Comparison of ENCODE assay signal across 15 cellular contexts in genomic region chr11:121422675-121423074, GRCh38. TPM values are rescaled to one million over a fixed set of nuclear protein-coding genes. Genes with fewer than 3 reads are reported as not detected.
A peak's percentile ranks its signal among the peaks of the same experiment; 100 is the strongest.
DNase-seq lines count a peak whose midpoint lies in the region; ATAC-seq and TF ChIP-seq lines count a peak whose summit lies in the region.
"Had no signal": no experiment of that assay in that cellular context is flagged by ENCODE, and none has a peak within 500 bp of the region (broad histone marks: within the 10 kb centered on the region; RNA-seq: fewer than 3 reads in every experiment).

No MANE protein-coding gene starts in this region.

- H3K27me3 Mint-ChIP-seq in activated CD8-positive, alpha-beta T cell treated with anti-CD3 and anti-CD28 coated beads, Interleukin-2, amount 10 ng/mL, durations not matched to agents 7 days and 5 days (ENCODE audit: low read depth) = peaks cover 2% of the 10 kb centered on the region
- H3K27me3 Mint-ChIP-seq in activated CD8-positive, alpha-beta T cell treated with anti-CD3 and anti-CD28 coated beads for 36 hours = no peaks in the 10 kb centered on the region
- H3K27me3 Mint-ChIP-seq in IgD-negative memory B cell = peaks cover 8% of the 10 kb centered on the region
- no peaks in the 10 kb centered on the region for H3K27me3 Mint-ChIP-seq in naive B cell

- peak; percentile 29 for DNase-seq in activated CD8-positive, alpha-beta T cell treated with anti-CD3 and anti-CD28 coated beads, Interleukin-2, amount 10 ng/mL, durations not matched to agents 7 days and 5 days
- DNase-seq in activated CD8-positive, alpha-beta T cell treated with anti-CD3 and anti-CD28 coated beads for 36 hours = no peak
- DNase-seq in naive B cell (peak; percentile 78), NCI-H2081 (lab: John Stamatoyannopoulos, UW) (no peak), AML-193 (lab: John Stamatoyannopoulos, UW) (no peak), NOMO-1 treated with dmso at 0.1 percent for 144 hours (lab: John Stamatoyannopoulos, UW; ENCODE audit: unreplicated experiment) (no peak)
- DNase-seq: DMS 273 treated with DMSO at 0.1 percent for 48 hours; HCEC 1CT; IMR-90; midbrain; NCI-H146; NCI-H526 treated with DMSO at 0.1 percent for 48 hours; stimulated activated CD4-positive, alpha-beta T cell treated with anti-CD3 and anti-CD28 coated beads, Interleukin-12 subunit alpha, Interleukin-12 subunit beta, amount 100 ng/mL, for 4 hours had no signal

- H3K36me3 Mint-ChIP-seq in activated CD8-positive, alpha-beta T cell treated with anti-CD3 and anti-CD28 coated beads, Interleukin-2, amount 10 ng/mL, durations not matched to agents 7 days and 5 days (ENCODE audit: low read depth) = peaks cover 18% of the 10 kb centered on the region
- no peaks in the 10 kb centered on the region for H3K36me3 Mint-ChIP-seq in activated CD8-positive, alpha-beta T cell treated with anti-CD3 and anti-CD28 coated beads for 36 hours (ENCODE audit: low read depth)
- H3K36me3 Mint-ChIP-seq in IgD-negative memory B cell (peaks cover 2% of the 10 kb centered on the region), naive B cell (peaks cover 0 to 5% of the 10 kb centered on the region in 2 donors)

- H3K9me3 Mint-ChIP-seq in activated CD8-positive, alpha-beta T cell treated with anti-CD3 and anti-CD28 coated beads, Interleukin-2, amount 10 ng/mL, durations not matched to agents 7 days and 5 days (ENCODE audit: insufficient read depth) = peaks cover 5% of the 10 kb centered on the region
- H3K9me3 Mint-ChIP-seq in activated CD8-positive, alpha-beta T cell treated with anti-CD3 and anti-CD28 coated beads for 36 hours = peaks cover 8% of the 10 kb centered on the region
- peaks cover 0 to 2% (median 0%) of the 10 kb centered on the region in 3 donors for H3K9me3 Mint-ChIP-seq in IgD-negative memory B cell
- H3K9me3 Mint-ChIP-seq in naive B cell = peaks cover 0 to 9% (median 4%) of the 10 kb centered on the region in 7 donors

- H3K27ac Mint-ChIP-seq in activated CD8-positive, alpha-beta T cell treated with anti-CD3 and anti-CD28 coated beads, Interleukin-2, amount 10 ng/mL, durations not matched to agents 7 days and 5 days = peak overlapping the region; percentile 3
- H3K27ac Mint-ChIP-seq in activated CD8-positive, alpha-beta T cell treated with anti-CD3 and anti-CD28 coated beads for 36 hours = no peak overlapping the region
- H3K27ac Mint-ChIP-seq in IgD-negative memory B cell = peak overlapping the region in 2 of 3 donors; percentile 11 to 16
- H3K27ac Mint-ChIP-seq in naive B cell = peak overlapping the region; percentile 56 to 97 (median 91)

- no peak overlapping the region for H3K4me3 Mint-ChIP-seq in activated CD8-positive, alpha-beta T cell treated with anti-CD3 and anti-CD28 coated beads, Interleukin-2, amount 10 ng/mL, durations not matched to agents 7 days and 5 days
- H3K4me3 Mint-ChIP-seq in activated CD8-positive, alpha-beta T cell treated with anti-CD3 and anti-CD28 coated beads for 36 hours = no peak overlapping the region
- peak overlapping the region in 1 of 4 donors; percentile 59 for H3K4me3 Mint-ChIP-seq in IgD-negative memory B cell
- H3K4me3 Mint-ChIP-seq in naive B cell = peak overlapping the region; percentile 2 to 70 (median 40)

- POLR2A ChIA-PET in activated CD8-positive, alpha-beta T cell treated with anti-CD3 and anti-CD28 coated beads, Interleukin-2, amount 10 ng/mL, durations not matched to agents 7 days and 5 days (lab: Charles Lee) = no interaction called here
- POLR2A ChIA-PET in activated CD8-positive, alpha-beta T cell treated with anti-CD3 and anti-CD28 coated beads for 36 hours (lab: Charles Lee) = no interaction called here

- TF ChIP-seq CTCF in activated CD8-positive, alpha-beta T cell treated with anti-CD3 and anti-CD28 coated beads for 36 hours (IDR thresholded peaks at IDR 0.05) = no peak

- peaks cover 66% of the 10 kb centered on the region for H3K4me1 Mint-ChIP-seq in activated CD8-positive, alpha-beta T cell treated with anti-CD3 and anti-CD28 coated beads, Interleukin-2, amount 10 ng/mL, durations not matched to agents 7 days and 5 days (ENCODE audit: low read depth)
- peaks cover 56% of the 10 kb centered on the region for H3K4me1 Mint-ChIP-seq in activated CD8-positive, alpha-beta T cell treated with anti-CD3 and anti-CD28 coated beads for 36 hours (ENCODE audit: low read depth)
- H3K4me1 Mint-ChIP-seq in IgD-negative memory B cell = peaks cover 20 to 38% (median 35%) of the 10 kb centered on the region in 3 donors
- peaks cover 64 to 87% (median 68%) of the 10 kb centered on the region in 3 donors for H3K4me1 Mint-ChIP-seq in naive B cell

- intact Hi-C loops in activated CD8-positive, alpha-beta T cell treated with anti-CD3 and anti-CD28 coated beads for 36 hours (cut with micrococcal nuclease) = loop anchor here (5.0 kb wide), 1 partner anchor 95 kb away; no protein-coding TSS in a partner anchor

- CTCF ChIA-PET in activated CD8-positive, alpha-beta T cell treated with anti-CD3 and anti-CD28 coated beads, Interleukin-2, amount 10 ng/mL, durations not matched to agents 7 days and 5 days (lab: Charles Lee) = no interaction called here
- CTCF ChIA-PET in activated CD8-positive, alpha-beta T cell treated with anti-CD3 and anti-CD28 coated beads for 36 hours (lab: Charles Lee) = no interaction called here

- no peak for ATAC-seq in activated CD8-positive, alpha-beta T cell treated with anti-CD3 and anti-CD28 coated beads, Interleukin-2, amount 10 ng/mL, durations not matched to agents 7 days and 5 days
- ATAC-seq in activated CD8-positive, alpha-beta T cell treated with anti-CD3 and anti-CD28 coated beads for 36 hours = no peak
- ATAC-seq in GM21390 (IDR thresholded peaks at IDR 0.05; ENCODE audit: unreplicated experiment) = peak; percentile 38
- ATAC-seq in naive B cell (ENCODE audit: low read depth in 2 of 2) = peak; percentile 72 to 77

RNA-seq across cellular contexts. Expression of gene SORL1, which starts 29.4 kb away (rescaled TPM):
- total RNA-seq in activated CD8-positive, alpha-beta T cell treated with anti-CD3 and anti-CD28 coated beads, Interleukin-2, amount 10 ng/mL, durations not matched to agents 7 days and 5 days = 100 to 1,000 TPM in 1 of 2 experiments, 10 to 100 TPM in 1; 98.9 to 107 TPM
- total RNA-seq in activated CD8-positive, alpha-beta T cell treated with anti-CD3 and anti-CD28 coated beads for 36 hours = 10 to 100 TPM; 61.1 to 64.6 TPM
- polyA plus RNA-seq in IgD-negative memory B cell (25.8 TPM), naive B cell (ENCODE audit: low read depth in 6 of 6) (100 to 1,000 TPM in 1 of 6 donors, 10 to 100 TPM in 5; 61.7 to 102 (median 83.8) TPM)

Comparison
In these comparisons a context has a peak if more than half of its experiments do, and no peak if none do; other contexts are left out.
1. DNase-seq: peak in activated CD8-positive, alpha-beta T cell treated with anti-CD3 and anti-CD28 coated beads, Interleukin-2, amount 10 ng/mL, durations not matched to agents 7 days and 5 days (single experiment) and naive B cell (single experiment); none in activated CD8-positive, alpha-beta T cell treated with anti-CD3 and anti-CD28 coated beads for 36 hours (single experiment), NCI-H2081 (0 of 2), AML-193 (0 of 2) and NOMO-1 treated with dmso at 0.1 percent for 144 hours (single experiment).
2. ATAC-seq: peak in GM21390 (single experiment) and naive B cell (2 of 2); none in activated CD8-positive, alpha-beta T cell treated with anti-CD3 and anti-CD28 coated beads, Interleukin-2, amount 10 ng/mL, durations not matched to agents 7 days and 5 days (single experiment) and activated CD8-positive, alpha-beta T cell treated with anti-CD3 and anti-CD28 coated beads for 36 hours (single experiment).
3. H3K4me3 Mint-ChIP-seq: peak in naive B cell (8 of 8); none in activated CD8-positive, alpha-beta T cell treated with anti-CD3 and anti-CD28 coated beads, Interleukin-2, amount 10 ng/mL, durations not matched to agents 7 days and 5 days (single experiment) and activated CD8-positive, alpha-beta T cell treated with anti-CD3 and anti-CD28 coated beads for 36 hours (single experiment).